In genomic region chr5:150152636-150153462, GRCh38 we compare ENCODE assay signal across 15 cellular contexts. TPM values are rescaled to one million over a fixed set of nuclear protein-coding genes. Genes with fewer than 3 reads are reported as not detected.
DNase-seq lines count a peak whose midpoint lies in the region; ATAC-seq and TF ChIP-seq lines count a peak whose summit lies in the region.
"Had no signal": no experiment of that assay in that cellular context is flagged by ENCODE, and none has a peak within 500 bp of the region (broad histone marks: within the 10 kb centered on the region; RNA-seq: fewer than 3 reads in every experiment).

No MANE protein-coding gene starts in this region.

- H3K4me1 Mint-ChIP-seq in progenitor cell of endocrine pancreas (ENCODE audit: low read depth), result peaks cover 5% of the 10 kb centered on the region

- H3K4me1 ChIP-seq in right cardiac atrium (ENCODE audit: control insufficient read depth, insufficient read depth, low read length), result no peaks in the 10 kb centered on the region

- H3K9me3 ChIP-seq in right cardiac atrium (ENCODE audit: control insufficient read depth, low read length), result no peaks in the 10 kb centered on the region

- no peaks in the 10 kb centered on the region for H3K9me3 Mint-ChIP-seq in progenitor cell of endocrine pancreas (ENCODE audit: low read depth)
- H3K9me3 Mint-ChIP-seq: naive thymus-derived CD4-positive, alpha-beta T cell had no signal

- H3K27me3 ChIP-seq in right cardiac atrium (ENCODE audit: control insufficient read depth, insufficient read depth), result no peaks in the 10 kb centered on the region

- no peak overlapping the region for H3K27ac ChIP-seq in right cardiac atrium (ENCODE audit: low read length)

- 55% methylated on average over 12 of the region's 12 CpGs for WGBS in right cardiac atrium

- no peaks in the 10 kb centered on the region for H3K36me3 Mint-ChIP-seq in progenitor cell of endocrine pancreas (ENCODE audit: insufficient read depth)

- H3K27me3 Mint-ChIP-seq in progenitor cell of endocrine pancreas, result peaks cover 37% of the 10 kb centered on the region

- H3K4me3 ChIP-seq in right cardiac atrium (ENCODE audit: low read length) (peak overlapping the region; percentile 69), skeletal muscle cell (ENCODE audit: low read depth, low read length) (peak overlapping the region; percentile 78)

- DNase-seq in EH (ENCODE audit: low read depth), result peak; percentile 70
- peak; percentile 59 for DNase-seq in amniotic epithelial cell (ENCODE audit: low read depth)
- no peak for DNase-seq in right cardiac atrium
- DNase-seq in skeletal muscle cell (ENCODE audit: low read depth), result no peak
- DNase-seq in NCI-H1105 (lab: John Stamatoyannopoulos, UW), result no peak
- no peak for DNase-seq in DMS53 (lab: John Stamatoyannopoulos, UW)
- no peak for DNase-seq in A172 (ENCODE audit: low spot score)
- DNase-seq in progenitor cell of endocrine pancreas (ENCODE audit: low spot score, unreplicated experiment), result no peak
- DNase-seq: activated CD4-positive, alpha-beta T cell treated with anti-CD3 and anti-CD28 coated beads, Interleukin-2, amount 50 U/mL, for 4 hours; head of caudate nucleus; naive thymus-derived CD4-positive, alpha-beta T cell; NCI-H446 treated with DMSO at 0.1 percent for 48 hours; stimulated activated CD4-positive, alpha-beta T cell treated with anti-CD3 and anti-CD28 coated beads, Interleukin-4, amount 100 ng/mL, for 4 hours had no signal

- H3K4me3 Mint-ChIP-seq in progenitor cell of endocrine pancreas (ENCODE audit: low read depth), result no peak overlapping the region

- no peak for ATAC-seq in right cardiac atrium
- ATAC-seq: naive thymus-derived CD4-positive, alpha-beta T cell had no signal

- no peak overlapping the region for H3K27ac Mint-ChIP-seq in progenitor cell of endocrine pancreas

- intact Hi-C loops in right cardiac atrium (cut with DNase I), result no loop called here

- TF ChIP-seq CTCF in progenitor cell of endocrine pancreas (IDR thresholded peaks at IDR 0.05; ENCODE audit: unreplicated experiment), result no peak

RNA-seq across cellular contexts. Expression of gene PDGFRB, which starts 2.8 kb away (rescaled TPM):
- 10 to 100 TPM; 42.7 to 68.0 (median 46.4) TPM for total RNA-seq in right cardiac atrium
- polyA plus RNA-seq in right cardiac atrium, result 24.6 TPM
- 33.5 and 55.9 TPM in 2 replicates for total RNA-seq in A172 (2014; rRNA removed; shearing (Covaris generic))
- 1.2 and 2.3 TPM in 2 replicates for total RNA-seq in progenitor cell of endocrine pancreas

RNA-seq across cellular contexts. Expression of gene CDX1, which starts 13.7 kb away (rescaled TPM):
- total RNA-seq in right cardiac atrium (under 1 TPM in 1 of 4 donors, not detected in 3; 0.23 TPM), progenitor cell of endocrine pancreas (0.31 and 0.43 TPM in 2 replicates)
- polyA plus RNA-seq in right cardiac atrium, result 0.09 TPM
- total RNA-seq in A172 (2014; rRNA removed; shearing (Covaris generic)), result not detected in 2 replicates
- total RNA-seq: LHCN-M2; naive thymus-derived CD4-positive, alpha-beta T cell; ureter had no signal
- polyA plus RNA-seq: naive thymus-derived CD4-positive, alpha-beta T cell had no signal

RNA-seq across cellular contexts. Expression of gene SLC6A7, which starts 37.0 kb away (rescaled TPM):
- total RNA-seq in right cardiac atrium, result not detected
- polyA plus RNA-seq in right cardiac atrium, result not detected
- not detected in 2 replicates for total RNA-seq in A172 (2014; rRNA removed; shearing (Covaris generic))
- total RNA-seq in progenitor cell of endocrine pancreas, result not detected in 2 replicates
- total RNA-seq: LHCN-M2; naive thymus-derived CD4-positive, alpha-beta T cell had no signal
- polyA plus RNA-seq: naive thymus-derived CD4-positive, alpha-beta T cell had no signal

Comparison
In these comparisons a context has a peak if more than half of its experiments do, and no peak if none do; other contexts are left out.
1. DNase-seq: peak in EH (single experiment) and amniotic epithelial cell (single experiment); none in right cardiac atrium (0 of 3), skeletal muscle cell (single experiment), NCI-H1105 (single experiment), DMS53 (single experiment), A172 (single experiment) and progenitor cell of endocrine pancreas (single experiment).
2. RNA of gene PDGFRB, which starts 2.8 kb away (total RNA-seq): 42.7 to 68.0 TPM in right cardiac atrium and 33.5 to 55.9 TPM in A172; 1.2 to 2.3 TPM in progenitor cell of endocrine pancreas; every median in the first group is over 10 times any median in the second.